Comparison of ENCODE assay signal across 28 cellular contexts in genomic region chr12:39380090-39380489, GRCh38.
"Had no signal": no experiment of that assay in that cellular context is flagged by ENCODE, and none has a peak within 500 bp of the region (broad histone marks: within the 10 kb centered on the region; RNA-seq: fewer than 3 reads in every experiment).

No MANE protein-coding gene starts in this region.

- H3K9me3 ChIP-seq: SJCRH30 had no signal

- H3K4me1 ChIP-seq: SJCRH30 had no signal

- H3K36me3 ChIP-seq: brain microvascular endothelial cell, SJCRH30, WERI-Rb-1 had no signal

- H3K27ac Mint-ChIP-seq: activated CD4-positive, alpha-beta memory T cell treated with anti-CD3 and anti-CD28 coated beads for 36 hours; activated naive CD8-positive, alpha-beta T cell treated with anti-CD3 and anti-CD28 coated beads for 36 hours had no signal

- H3K27me3 Mint-ChIP-seq: activated CD4-positive, alpha-beta memory T cell treated with anti-CD3 and anti-CD28 coated beads for 36 hours; activated naive CD8-positive, alpha-beta T cell treated with anti-CD3 and anti-CD28 coated beads for 36 hours had no signal

- H3K9me3 Mint-ChIP-seq: activated CD4-positive, alpha-beta memory T cell treated with anti-CD3 and anti-CD28 coated beads for 36 hours; activated naive CD8-positive, alpha-beta T cell treated with anti-CD3 and anti-CD28 coated beads for 36 hours had no signal

- H3K36me3 Mint-ChIP-seq: activated CD4-positive, alpha-beta memory T cell treated with anti-CD3 and anti-CD28 coated beads for 36 hours; activated naive CD8-positive, alpha-beta T cell treated with anti-CD3 and anti-CD28 coated beads for 36 hours had no signal

- H3K27me3 ChIP-seq: brain microvascular endothelial cell, SJCRH30 had no signal

- H3K4me3 ChIP-seq: SJCRH30, SK-N-MC had no signal

- H3K4me3 Mint-ChIP-seq: activated CD4-positive, alpha-beta memory T cell treated with anti-CD3 and anti-CD28 coated beads for 36 hours; activated naive CD8-positive, alpha-beta T cell treated with anti-CD3 and anti-CD28 coated beads for 36 hours had no signal

- DNase-seq: activated CD4-positive, alpha-beta memory T cell treated with anti-CD3 and anti-CD28 coated beads for 36 hours; activated CD4-positive, alpha-beta T cell treated with anti-CD3 and anti-CD28 coated beads, Interleukin-2, amount 50 U/mL, for 1 hour; activated CD8-positive, alpha-beta memory T cell treated with anti-CD3 and anti-CD28 coated beads, Interleukin-2, amount 50 U/mL, for 4 hours; activated effector memory CD4-positive, alpha-beta T cell treated with anti-CD3 and anti-CD28 coated beads, Interleukin-2, amount 50 U/mL, for 16 hours; activated naive CD4-positive, alpha-beta T cell; activated naive CD4-positive, alpha-beta T cell treated with anti-CD3 and anti-CD28 coated beads, Interleukin-2, amount 50 U/mL, for 16 hours; activated naive CD8-positive, alpha-beta T cell treated with anti-CD3 and anti-CD28 coated beads for 36 hours; activated T-cell treated with anti-CD3 and anti-CD28 coated beads for 4 hours; activated T-cell treated with anti-CD3 and anti-CD28 coated beads, Interleukin-2, amount 50 U/mL, for 48 hours; amniotic stem cell; aorta; brain microvascular endothelial cell; Karpas-422; KBM-7; NCI-H1105; NCI-H1417 treated with DMSO at 0.1 percent for 48 hours; NCI-H1694; NCI-H1930; NCI-H2081 treated with DMSO at 0.1 percent for 48 hours; NCI-H226; NCI-H446 treated with DMSO at 0.1 percent for 48 hours; NCI-H524 treated with DMSO at 0.1 percent for 48 hours; SHP77; SJCRH30; T1000; WERI-Rb-1 had no signal

- ATAC-seq: Panc1 had no signal

- H3K27ac ChIP-seq: brain microvascular endothelial cell, SJCRH30, SK-N-MC, WERI-Rb-1 had no signal
